ENCODE assay signal across 8 cellular contexts in the genomic region with DNA sequence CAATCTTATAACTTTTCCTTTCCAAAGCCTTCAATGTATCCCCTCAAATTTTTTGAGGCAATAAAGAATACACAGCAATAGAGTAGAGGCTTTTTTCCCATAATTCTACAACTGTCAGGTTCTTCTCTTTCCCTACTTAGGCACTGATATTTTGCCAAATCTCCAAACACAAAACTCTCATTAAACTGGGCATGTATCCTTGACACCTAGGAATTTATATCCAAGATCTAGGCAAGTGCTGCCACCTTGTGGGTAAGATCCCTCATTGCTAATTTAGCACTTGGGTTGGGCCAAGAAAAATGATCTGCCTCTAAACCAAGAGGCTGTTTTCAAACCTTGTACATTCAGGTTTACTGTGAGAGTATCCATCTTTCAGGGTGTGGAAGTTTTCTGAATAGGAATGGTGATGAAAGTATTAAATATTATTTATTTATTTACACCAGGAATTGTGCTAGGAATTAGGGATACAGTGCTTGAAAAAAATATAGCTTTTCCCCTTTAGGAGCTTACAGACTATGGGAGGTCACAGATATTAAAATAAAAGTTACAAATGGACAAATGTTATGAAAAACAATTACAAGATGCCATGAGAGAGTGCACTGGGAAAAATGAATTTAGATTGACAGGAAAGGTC. TPM values are rescaled to one million over a fixed set of nuclear protein-coding genes. Genes with fewer than 3 reads are reported as not detected.
A peak's percentile ranks its signal among the peaks of the same experiment; 100 is the strongest.
DNase-seq lines count a peak whose midpoint lies in the region; ATAC-seq, FAIRE-seq and TF ChIP-seq lines count a peak whose summit lies in the region.

No MANE protein-coding gene starts in this region.

- no peak overlapping the region for H3K27ac ChIP-seq in hepatocyte

- H3K4me1 ChIP-seq in hepatocyte (ENCODE audit: insufficient read depth) = no peaks in the 10 kb centered on the region

- no peak overlapping the region for H2AFZ ChIP-seq in hepatocyte

- peak; percentile 86 for TF ChIP-seq CTCF in LNCaP clone FGC (IDR thresholded peaks at IDR 0.05; ENCODE audit: control insufficient read depth, extremely low read depth, insufficient read depth)
- peak; percentile 78 for TF ChIP-seq CTCF in astrocyte of the spinal cord (IDR thresholded peaks at IDR 0.05; ENCODE audit: low read depth, low read length)
- peak; percentile 93 for TF ChIP-seq CTCF in hepatocyte (IDR thresholded peaks at IDR 0.05; ENCODE audit: poor library complexity)

- in situ Hi-C loops in astrocyte of the spinal cord (cut with HindIII; ENCODE audit: low sequenced_read_pairs) = no loop called here

- no peaks in the 10 kb centered on the region for H3K27me3 ChIP-seq in hepatocyte

- H3K79me2 ChIP-seq in hepatocyte = no peaks in the 10 kb centered on the region

- no peaks in the 10 kb centered on the region for H3K9me3 ChIP-seq in hepatocyte (ENCODE audit: low read depth)

- ATAC-seq in HG03354 (IDR thresholded peaks at IDR 0.05; ENCODE audit: poor library complexity, severe bottlenecking, unreplicated experiment) = no peak
- ATAC-seq in HG02759 (IDR thresholded peaks at IDR 0.05; ENCODE audit: unreplicated experiment) = no peak

- H3K4me3 ChIP-seq in LNCaP clone FGC (ENCODE audit: low read depth, low read length) = no peak overlapping the region
- no peak overlapping the region for H3K4me3 ChIP-seq in astrocyte of the spinal cord (ENCODE audit: low read depth, low read length)
- H3K4me3 ChIP-seq in hepatocyte = no peak overlapping the region

- H4K20me1 ChIP-seq in hepatocyte (ENCODE audit: insufficient read depth, poor library complexity, severe bottlenecking) = no peaks in the 10 kb centered on the region

- DNase-seq in LNCaP clone FGC (ENCODE audit: low read depth) (peak; percentile 69), SHP77 treated with DMSO at 0.1 percent for 48 hours (lab: John Stamatoyannopoulos, UW) (peak; percentile 7), astrocyte of the spinal cord (ENCODE audit: low read depth, low spot score) (peak; percentile 68), hepatocyte (ENCODE audit: low spot score) (peak; percentile 79)
- peak; percentile 37 for DNase-seq in stimulated activated CD4-positive, alpha-beta T cell treated with anti-CD3 and anti-CD28 coated beads, Interleukin-12 subunit alpha, Interleukin-12 subunit beta, amount 100 ng/mL, for 4 hours

- FAIRE-seq in G401.6 (lab: Jason Lieb, UNC) = peak; percentile 92

- no peaks in the 10 kb centered on the region for H3K9me2 ChIP-seq in hepatocyte (replicated peaks; ENCODE audit: insufficient read depth)

- no peaks in the 10 kb centered on the region for H3K36me3 ChIP-seq in hepatocyte (replicated peaks; ENCODE audit: insufficient read depth, low read depth)

- no peak overlapping the region for H3K4me2 ChIP-seq in hepatocyte

RNA-seq across cellular contexts. Expression of gene TSTD2, which starts 17.6 kb away (rescaled TPM):
- total RNA-seq in hepatocyte = 17.0 and 19.0 TPM in 2 replicates
- 4.3 and 11.2 TPM in 2 replicates for polyA plus RNA-seq in hepatocyte

RNA-seq across cellular contexts. Expression of gene NCBP1, which starts 18.1 kb away (rescaled TPM):
- total RNA-seq in hepatocyte = 30.3 and 33.0 TPM in 2 replicates
- polyA plus RNA-seq in hepatocyte = 22.6 and 27.6 TPM in 2 replicates

Comparison
In these comparisons a context has a peak if more than half of its experiments do, and no peak if none do; other contexts are left out.
1. DNase-seq: peak in every context shown above with its lines; median percentile 79 in hepatocyte; 69 in LNCaP clone FGC; 68 in astrocyte of the spinal cord; 37 in stimulated activated CD4-positive, alpha-beta T cell treated with anti-CD3 and anti-CD28 coated beads, Interleukin-12 subunit alpha, Interleukin-12 subunit beta, amount 100 ng/mL, for 4 hours; 7 in SHP77 treated with DMSO at 0.1 percent for 48 hours.